ENCODE assay signal across 1 cellular context in the genomic region with DNA sequence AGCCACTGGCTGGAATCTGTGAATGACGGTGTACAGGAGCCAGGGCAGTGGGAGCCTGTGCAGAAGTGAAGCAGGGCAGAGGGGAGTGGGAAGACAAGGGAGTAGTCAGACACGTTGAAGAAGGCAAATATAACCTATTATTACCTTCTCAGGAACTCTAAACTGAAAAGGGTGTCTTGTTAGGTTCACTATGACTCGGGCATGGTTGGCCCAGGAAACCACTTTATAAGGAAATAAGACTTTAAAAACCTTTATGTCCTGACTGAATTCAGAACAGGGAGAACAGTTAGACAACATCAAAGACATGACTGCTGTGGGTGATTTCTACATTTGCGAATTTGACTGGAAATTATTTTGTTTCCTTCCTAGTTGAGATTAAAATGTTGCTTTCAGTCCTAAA.
A peak's percentile ranks its signal among the peaks of the same experiment; 100 is the strongest.
TF ChIP-seq lines count a peak whose summit lies in the region.

No MANE protein-coding gene starts in this region.

TF ChIP-seq in GM12878, 131 proteins besides CTCF, POLR2A, EP300 and RAD21 (continued from another document):
- TF ChIP-seq, protein P1, sequence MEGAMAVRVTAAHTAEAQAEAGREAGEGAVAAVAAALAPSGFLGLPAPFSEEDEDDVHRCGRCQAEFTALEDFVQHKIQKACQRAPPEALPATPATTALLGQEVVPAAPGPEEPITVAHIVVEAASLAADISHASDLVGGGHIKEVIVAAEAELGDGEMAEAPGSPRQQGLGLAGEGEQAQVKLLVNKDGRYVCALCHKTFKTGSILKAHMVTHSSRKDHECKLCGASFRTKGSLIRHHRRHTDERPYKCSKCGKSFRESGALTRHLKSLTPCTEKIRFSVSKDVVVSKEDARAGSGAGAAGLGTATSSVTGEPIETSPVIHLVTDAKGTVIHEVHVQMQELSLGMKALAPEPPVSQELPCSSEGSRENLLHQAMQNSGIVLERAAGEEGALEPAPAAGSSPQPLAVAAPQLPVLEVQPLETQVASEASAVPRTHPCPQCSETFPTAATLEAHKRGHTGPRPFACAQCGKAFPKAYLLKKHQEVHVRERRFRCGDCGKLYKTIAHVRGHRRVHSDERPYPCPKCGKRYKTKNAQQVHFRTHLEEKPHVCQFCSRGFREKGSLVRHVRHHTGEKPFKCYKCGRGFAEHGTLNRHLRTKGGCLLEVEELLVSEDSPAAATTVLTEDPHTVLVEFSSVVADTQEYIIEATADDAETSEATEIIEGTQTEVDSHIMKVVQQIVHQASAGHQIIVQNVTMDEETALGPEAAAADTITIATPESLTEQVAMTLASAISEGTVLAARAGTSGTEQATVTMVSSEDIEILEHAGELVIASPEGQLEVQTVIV (IDR thresholded peaks at IDR 0.05; ENCODE audit: borderline replicate concordance, partially characterized antibody): no peak
- peak; percentile 41; the same call in 1 of the 2 replicates for TF ChIP-seq RUNX3 (IDR thresholded peaks at IDR 0.05; ENCODE audit: low read length)
